Comparison of ENCODE assay signal across 15 cellular contexts in the genomic region with DNA sequence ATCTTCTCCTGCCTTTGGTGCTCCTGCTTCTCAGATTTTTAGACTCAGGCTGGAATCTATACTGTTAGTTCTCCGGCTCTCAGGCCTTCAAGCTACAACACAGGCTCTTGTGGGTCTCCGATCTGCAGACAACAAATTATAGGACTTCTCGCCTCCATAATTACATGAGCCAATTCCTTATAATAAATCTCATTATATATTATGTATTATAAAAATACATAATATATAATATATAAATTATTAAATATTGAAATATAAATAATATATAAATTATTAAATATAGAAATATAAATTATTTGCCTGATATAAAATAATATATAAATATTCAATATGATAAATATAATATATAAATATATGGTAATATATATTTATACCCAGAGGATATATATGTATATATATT.
"Had no signal": no experiment of that assay in that cellular context is flagged by ENCODE, and none has a peak within 500 bp of the region (broad histone marks: within the 10 kb centered on the region; RNA-seq: fewer than 3 reads in every experiment).

No MANE protein-coding gene starts in this region.

- H3K4me1 ChIP-seq: heart left ventricle had no signal

- H3K27ac ChIP-seq: coronary artery, heart left ventricle had no signal

- H3K27me3 ChIP-seq: heart left ventricle had no signal

- H3K4me2 ChIP-seq: smooth muscle cell had no signal

- DNase-seq: effector CD4-positive, alpha-beta T cell; endodermal cell; foreskin melanocyte; heart left ventricle; hippocampal formation; mammary epithelial cell; natural killer cell; right cardiac atrium; stimulated activated CD4-positive, alpha-beta T cell treated with anti-CD3 and anti-CD28 coated beads, Interleukin-2, amount 100 ng/mL, for 48 hours; stimulated activated naive CD4-positive, alpha-beta T cell treated with Interleukin-2 at 50 U/mL for 16 hours had no signal

- H3K36me3 ChIP-seq: heart left ventricle had no signal

- ATAC-seq: heart left ventricle, left lobe of liver, natural killer cell, right cardiac atrium had no signal

- H3K4me3 ChIP-seq: coronary artery, heart left ventricle, smooth muscle cell had no signal

- FAIRE-seq: islet of Langerhans, urothelium cell line had no signal

- H3K9me3 ChIP-seq: heart left ventricle had no signal
